Comparison of ENCODE assay signal across 16 cellular contexts in genomic region chr2:129870646-129871335, GRCh38.
"Had no signal": no experiment of that assay in that cellular context is flagged by ENCODE, and none has a peak within 500 bp of the region (broad histone marks: within the 10 kb centered on the region; RNA-seq: fewer than 3 reads in every experiment).

No MANE protein-coding gene starts in this region.

- H3K4me3 Mint-ChIP-seq: activated naive CD4-positive, alpha-beta T cell treated with anti-CD3 and anti-CD28 coated beads, Interleukin-2, amount 10 ng/mL, durations not matched to agents 7 days and 5 days; natural killer cell treated with Interleukin-12 subunit alpha and Interleukin-12 subunit beta and Interleukin-15 and Interleukin-18, amount 100 ng/mL, for 72 hours; stimulated activated naive CD8-positive, alpha-beta T cell treated with anti-CD3 and anti-CD28 coated beads, Interleukin-15, amount 100 ng/mL, for 72 hours had no signal

- H3K27ac Mint-ChIP-seq: activated naive CD4-positive, alpha-beta T cell treated with anti-CD3 and anti-CD28 coated beads, Interleukin-2, amount 10 ng/mL, durations not matched to agents 7 days and 5 days; activated T-helper 2 cell treated with anti-CD3 and anti-CD28 coated beads, Interferon-gamma antibody, Interleukin-2, Interleukin-4, amounts not matched to agents 10 μg/mL and 5 μg/mL and 100 μg/mL, durations not matched to agents 14 hours and 24 hours and 36 hours; natural killer cell treated with Interleukin-12 subunit alpha and Interleukin-12 subunit beta and Interleukin-15 and Interleukin-18, amount 100 ng/mL, for 72 hours; stimulated activated naive CD8-positive, alpha-beta T cell treated with anti-CD3 and anti-CD28 coated beads, Interleukin-15, amount 100 ng/mL, for 72 hours had no signal

- H3K36me3 ChIP-seq: left lung, prostate gland, upper lobe of right lung had no signal

- H3K4me3 ChIP-seq: dorsolateral prefrontal cortex, left lung, prostate gland, upper lobe of right lung had no signal

- ATAC-seq: left lung; natural killer cell treated with Interleukin-12 subunit alpha and Interleukin-12 subunit beta and Interleukin-15 and Interleukin-18, amount 100 ng/mL, for 72 hours; right cardiac atrium; stimulated activated naive CD8-positive, alpha-beta T cell treated with anti-CD3 and anti-CD28 coated beads, Interleukin-15, amount 100 ng/mL, for 72 hours; upper lobe of right lung had no signal

- H3K4me1 ChIP-seq: left lung, prostate gland, upper lobe of right lung had no signal

- H3K27ac ChIP-seq: dorsolateral prefrontal cortex, left lung, prostate gland, upper lobe of right lung had no signal

- H3K4me1 Mint-ChIP-seq: activated naive CD4-positive, alpha-beta T cell treated with anti-CD3 and anti-CD28 coated beads, Interleukin-2, amount 10 ng/mL, durations not matched to agents 7 days and 5 days; stimulated activated naive CD8-positive, alpha-beta T cell treated with anti-CD3 and anti-CD28 coated beads, Interleukin-15, amount 100 ng/mL, for 72 hours had no signal

- H3K27me3 ChIP-seq: dorsolateral prefrontal cortex, left lung, upper lobe of right lung had no signal

- H3K36me3 Mint-ChIP-seq: activated naive CD4-positive, alpha-beta T cell treated with anti-CD3 and anti-CD28 coated beads, Interleukin-2, amount 10 ng/mL, durations not matched to agents 7 days and 5 days; natural killer cell treated with Interleukin-12 subunit alpha and Interleukin-12 subunit beta and Interleukin-15 and Interleukin-18, amount 100 ng/mL, for 72 hours had no signal

- H3K27me3 Mint-ChIP-seq: activated naive CD4-positive, alpha-beta T cell treated with anti-CD3 and anti-CD28 coated beads, Interleukin-2, amount 10 ng/mL, durations not matched to agents 7 days and 5 days; stimulated activated naive CD8-positive, alpha-beta T cell treated with anti-CD3 and anti-CD28 coated beads, Interleukin-15, amount 100 ng/mL, for 72 hours had no signal

- DNase-seq: activated CD4-positive, alpha-beta T cell treated with anti-CD3 and anti-CD28 coated beads, Interleukin-2, amount 50 U/mL, for 4 hours; activated CD4-positive, CD25-positive, alpha-beta regulatory T cell treated with anti-CD3 and anti-CD28 coated beads, Interleukin-2, amount 50 U/mL, for 72 hours; activated naive CD4-positive, alpha-beta T cell treated with anti-CD3 and anti-CD28 coated beads, Interleukin-2, amount 10 ng/mL, durations not matched to agents 7 days and 5 days; activated T-cell treated with anti-CD3 and anti-CD28 coated beads for 4 hours; dorsolateral prefrontal cortex; kidney; left lung; occipital lobe; right cardiac atrium; stimulated activated naive CD8-positive, alpha-beta T cell treated with anti-CD3 and anti-CD28 coated beads, Interleukin-15, amount 100 ng/mL, for 72 hours; T-helper 1 cell; T1000; upper lobe of right lung had no signal

- H3K9me3 Mint-ChIP-seq: activated naive CD4-positive, alpha-beta T cell treated with anti-CD3 and anti-CD28 coated beads, Interleukin-2, amount 10 ng/mL, durations not matched to agents 7 days and 5 days; activated T-helper 2 cell treated with anti-CD3 and anti-CD28 coated beads, Interferon-gamma antibody, Interleukin-2, Interleukin-4, amounts not matched to agents 10 μg/mL and 5 μg/mL and 100 μg/mL, durations not matched to agents 14 hours and 24 hours and 36 hours; natural killer cell treated with Interleukin-12 subunit alpha and Interleukin-12 subunit beta and Interleukin-15 and Interleukin-18, amount 100 ng/mL, for 72 hours; stimulated activated naive CD8-positive, alpha-beta T cell treated with anti-CD3 and anti-CD28 coated beads, Interleukin-15, amount 100 ng/mL, for 72 hours had no signal
